Comparison of ENCODE assay signal across 21 cellular contexts in genomic region chr4:10593130-10593529, GRCh38.
DNase-seq lines count a peak whose midpoint lies in the region; ATAC-seq and TF ChIP-seq lines count a peak whose summit lies in the region.
"Had no signal": no experiment of that assay in that cellular context is flagged by ENCODE, and none has a peak within 500 bp of the region (broad histone marks: within the 10 kb centered on the region; RNA-seq: fewer than 3 reads in every experiment).

No MANE protein-coding gene starts in this region.

- no peaks in the 10 kb centered on the region for H3K9me2 ChIP-seq in GM23338 (ENCODE audit: insufficient read depth)

- H3F3A ChIP-seq in GM23338 (replicated peaks; ENCODE audit: low read depth), result no peaks in the 10 kb centered on the region

- H3K27ac Mint-ChIP-seq in GM23338 (no peak overlapping the region), endodermal cell (no peak overlapping the region)
- H3K27ac Mint-ChIP-seq: activated CD4-positive, alpha-beta T cell treated with anti-CD3 and anti-CD28 coated beads, Interleukin-2, amount 10 ng/mL, durations not matched to agents 7 days and 5 days; dendritic cell treated with granulocyte-macrophage colony-stimulating factor and Interleukin-4, amounts not matched to agents 40 ng/mL and 50 ng/mL, for 4 days had no signal

- no peak overlapping the region for H3K9ac ChIP-seq in endodermal cell (ENCODE audit: extremely low read depth, low read length, poor library complexity, severe bottlenecking)

- no peaks in the 10 kb centered on the region for H3K27me3 ChIP-seq in GM23338 (ENCODE audit: insufficient read depth)
- no peaks in the 10 kb centered on the region for H3K27me3 ChIP-seq in endodermal cell (ENCODE audit: control insufficient read depth, insufficient read depth, low read length, poor library complexity, severe bottlenecking)
- H3K27me3 ChIP-seq: transverse colon had no signal

- H3K4me1 Mint-ChIP-seq in GM23338 (peaks cover 15% of the 10 kb centered on the region; the same call in 2 of the 3 replicates), endodermal cell (peaks cover 13% of the 10 kb centered on the region)

- H3K4me3 Mint-ChIP-seq in GM23338 (no peak overlapping the region), endodermal cell (no peak overlapping the region)
- H3K4me3 Mint-ChIP-seq: activated CD4-positive, alpha-beta T cell treated with anti-CD3 and anti-CD28 coated beads, Interleukin-2, amount 10 ng/mL, durations not matched to agents 7 days and 5 days; dendritic cell treated with granulocyte-macrophage colony-stimulating factor and Interleukin-4, amounts not matched to agents 40 ng/mL and 50 ng/mL, for 4 days had no signal

- H3K27ac ChIP-seq in 22Rv1 (no peak overlapping the region), GM23338 (ENCODE audit: low read depth) (no peak overlapping the region), endodermal cell (ENCODE audit: low read depth, low read length) (no peak overlapping the region)
- H3K27ac ChIP-seq: C4-2B, lower lobe of right lung, neutrophil, transverse colon, VCaP had no signal

- H3K36me3 ChIP-seq in GM23338 (ENCODE audit: insufficient read depth) (no peaks in the 10 kb centered on the region), endodermal cell (ENCODE audit: control insufficient read depth, insufficient read depth, low read length) (no peaks in the 10 kb centered on the region)
- H3K36me3 ChIP-seq: lower lobe of right lung, neutrophil, transverse colon had no signal

- no peaks in the 10 kb centered on the region for H3K9me3 Mint-ChIP-seq in GM23338
- no peaks in the 10 kb centered on the region for H3K9me3 Mint-ChIP-seq in endodermal cell
- H3K9me3 Mint-ChIP-seq: activated CD4-positive, alpha-beta T cell treated with anti-CD3 and anti-CD28 coated beads, Interleukin-2, amount 10 ng/mL, durations not matched to agents 7 days and 5 days; dendritic cell treated with granulocyte-macrophage colony-stimulating factor and Interleukin-4, amounts not matched to agents 40 ng/mL and 50 ng/mL, for 4 days had no signal

- DNase-seq in GM23338 (ENCODE audit: low spot score), result peak; percentile 31
- DNase-seq in OCI-M1 (lab: John Stamatoyannopoulos, UW), result peak; percentile 7
- DNase-seq in endodermal cell, result peak; percentile 75
- DNase-seq in GM19240 (ENCODE audit: insufficient read length, low spot score), result no peak
- DNase-seq in DMS153 treated with DMSO at 0.1 percent for 48 hours (lab: John Stamatoyannopoulos, UW; ENCODE audit: unreplicated experiment), result no peak
- no peak for DNase-seq in ureter (ENCODE audit: low spot score)
- DNase-seq: activated CD4-positive, alpha-beta T cell treated with anti-CD3 and anti-CD28 coated beads, Interleukin-2, amount 10 ng/mL, durations not matched to agents 7 days and 5 days; activated naive CD4-positive, alpha-beta T cell treated with anti-CD3 and anti-CD28 coated beads, Interleukin-2, amount 50 U/mL, for 16 hours; GF-D8; H7; lower lobe of right lung; NCI-H1417 treated with DMSO at 0.1 percent for 48 hours; NCI-H510A treated with DMSO at 0.1 percent for 48 hours; stimulated activated CD8-positive, alpha-beta memory T cell treated with anti-CD3 and anti-CD28 coated beads, Interleukin-4, amount 100 ng/mL, for 48 hours; transverse colon had no signal

- H4K20me1 ChIP-seq in GM23338 (replicated peaks; ENCODE audit: insufficient read depth), result no peaks in the 10 kb centered on the region

- H3K36me3 Mint-ChIP-seq in GM23338 (ENCODE audit: low read depth) (no peaks in the 10 kb centered on the region), endodermal cell (ENCODE audit: low read depth) (no peaks in the 10 kb centered on the region)

- H3K4me1 ChIP-seq in GM23338 (ENCODE audit: insufficient read depth) (peaks cover 4% of the 10 kb centered on the region; the same call in 1 of the 2 replicates), endodermal cell (ENCODE audit: control insufficient read depth, insufficient read depth, low read length) (peaks cover 7% of the 10 kb centered on the region)
- H3K4me1 ChIP-seq: lower lobe of right lung, transverse colon had no signal

- ATAC-seq in GM23338 (peak; percentile 74), GM21723 (IDR thresholded peaks at IDR 0.05; ENCODE audit: unreplicated experiment) (no peak)
- ATAC-seq: lower lobe of right lung had no signal

- WGBS in endodermal cell (ENCODE audit: insufficient coverage in 1 of 2, insufficient read length in 1 of 2), 2 experiments, result 91 to 93% methylated on average over 10 of the region's 10 CpGs

- no peak overlapping the region for H3K4me2 ChIP-seq in GM23338

- H3K79me2 ChIP-seq in GM23338 (replicated peaks; ENCODE audit: insufficient read depth), result no peaks in the 10 kb centered on the region

- H3K27me3 Mint-ChIP-seq in GM23338 (ENCODE audit: insufficient read depth, low read depth, poor library complexity), result peaks cover 8% of the 10 kb centered on the region
- H3K27me3 Mint-ChIP-seq in endodermal cell (ENCODE audit: insufficient read depth), result no peaks in the 10 kb centered on the region
- H3K27me3 Mint-ChIP-seq: activated CD4-positive, alpha-beta T cell treated with anti-CD3 and anti-CD28 coated beads, Interleukin-2, amount 10 ng/mL, durations not matched to agents 7 days and 5 days; dendritic cell treated with granulocyte-macrophage colony-stimulating factor and Interleukin-4, amounts not matched to agents 40 ng/mL and 50 ng/mL, for 4 days had no signal

- TF ChIP-seq CTCF in 22Rv1 (IDR thresholded peaks at IDR 0.05) (peak; percentile 34), GM23338 (conservative IDR thresholded peaks at IDR 0.05; ENCODE audit: low read depth in 2 of 2) (peak in 1 of 2 experiments; percentile 59; a peak in 2 of 4 replicates), endodermal cell (conservative IDR thresholded peaks at IDR 0.05) (peak; percentile 63)

- H2AFZ ChIP-seq in GM23338, result no peak overlapping the region

- no peaks in the 10 kb centered on the region for H3K9me3 ChIP-seq in endodermal cell (ENCODE audit: control insufficient read depth, low read length)
- H3K9me3 ChIP-seq: lower lobe of right lung, neutrophil, transverse colon had no signal

- H3K4me3 ChIP-seq in GM23338 (no peak overlapping the region), endodermal cell (ENCODE audit: low read length) (no peak overlapping the region)
- H3K4me3 ChIP-seq: lower lobe of right lung, transverse colon had no signal

TF ChIP-seq in GM23338, 12 proteins besides CTCF, POLR2A, EP300 and RAD21 (continues in another document):
- TF ChIP-seq ZNF114 (CRISPR knock-in tag; IDR thresholded peaks at IDR 0.05), result no peak
- no peak for TF ChIP-seq CREB1 (CRISPR knock-in tag; IDR thresholded peaks at IDR 0.05; ENCODE audit: low read depth)
- TF ChIP-seq ZNF462 (CRISPR knock-in tag; IDR thresholded peaks at IDR 0.05), result no peak
- TF ChIP-seq POLR2AphosphoS5 (IDR thresholded peaks at IDR 0.05; ENCODE audit: low read depth), result no peak

Comparison
In these comparisons a context has a peak if more than half of its experiments do, and no peak if none do; other contexts are left out.
1. DNase-seq: peak in GM23338 (single experiment), OCI-M1 (single experiment) and endodermal cell (single experiment); none in GM19240 (single experiment), DMS153 treated with DMSO at 0.1 percent for 48 hours (single experiment) and ureter (single experiment).